9 cellular contexts compared by ENCODE assay signal in the genomic region with DNA sequence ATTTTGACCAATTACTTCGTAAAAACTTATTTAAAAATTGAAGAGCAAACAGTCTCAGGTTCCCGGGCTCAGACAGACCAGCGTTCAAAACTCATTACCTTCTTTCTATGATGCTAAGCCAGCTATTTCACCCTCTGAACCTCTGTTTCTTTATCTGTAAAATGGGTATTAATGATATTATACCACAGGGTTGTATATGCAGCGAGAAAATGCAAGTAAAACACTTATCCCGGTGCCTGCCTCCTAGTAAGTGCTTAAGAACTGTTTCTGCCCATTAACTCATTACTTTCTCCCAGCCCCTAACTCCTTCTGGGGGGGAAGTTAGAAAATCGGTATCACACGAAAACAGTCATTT. TPM values are rescaled to one million over a fixed set of nuclear protein-coding genes. Genes with fewer than 3 reads are reported as not detected.
DNase-seq lines count a peak whose midpoint lies in the region; ATAC-seq and TF ChIP-seq lines count a peak whose summit lies in the region.
"Had no signal": no experiment of that assay in that cellular context is flagged by ENCODE, and none has a peak within 500 bp of the region (broad histone marks: within the 10 kb centered on the region; RNA-seq: fewer than 3 reads in every experiment).

No MANE protein-coding gene starts in this region.

- TF ChIP-seq CTCF in Panc1 (IDR thresholded peaks at IDR 0.05) (no peak), endothelial cell (IDR thresholded peaks at IDR 0.05; ENCODE audit: unreplicated experiment) (no peak), ovary (IDR thresholded peaks at IDR 0.05) (no peak)

- H3K4me3 ChIP-seq in CD8-positive, alpha-beta memory T cell (ENCODE audit: low read length): peak overlapping the region; percentile 95
- H3K4me3 ChIP-seq in Panc1 (ENCODE audit: low read depth in 2 of 2, low read length in 2 of 2) (peak overlapping the region; percentile 63 to 90), ovary (peak overlapping the region; percentile 86)

- no peaks in the 10 kb centered on the region for H3K36me3 ChIP-seq in CD8-positive, alpha-beta memory T cell (ENCODE audit: insufficient read depth, low read length)
- no peaks in the 10 kb centered on the region for H3K36me3 ChIP-seq in Panc1 (ENCODE audit: control insufficient read depth, insufficient read depth, low read length)
- no peaks in the 10 kb centered on the region for H3K36me3 ChIP-seq in ovary

- WGBS in ovary, 3 donors: 30 to 32% (median 32%) methylated on average over 7 of the region's 7 CpGs

- no peak for ATAC-seq in Panc1
- no peak for ATAC-seq in HG02981 (IDR thresholded peaks at IDR 0.05; ENCODE audit: unreplicated experiment)
- no peak for ATAC-seq in HG03159 (IDR thresholded peaks at IDR 0.05; ENCODE audit: unreplicated experiment)

- peaks cover 0 to 3% (median 0%) of the 10 kb centered on the region in 3 donors for H3K36me3 Mint-ChIP-seq in CD8-positive, alpha-beta memory T cell
- H3K36me3 Mint-ChIP-seq in endothelial cell (ENCODE audit: low read depth, unreplicated experiment): peaks cover 6% of the 10 kb centered on the region

- no peak for TF ChIP-seq POLR2A in ovary (IDR thresholded peaks at IDR 0.05)

- POLR2A ChIA-PET in CD8-positive, alpha-beta memory T cell (lab: Charles Lee): no interaction called here
- POLR2A ChIA-PET in Panc1 (lab: Charles Lee): no interaction called here

- peaks cover 26 to 59% (median 43%) of the 10 kb centered on the region in 3 donors for H3K4me1 Mint-ChIP-seq in CD8-positive, alpha-beta memory T cell
- H3K4me1 Mint-ChIP-seq in endothelial cell (ENCODE audit: unreplicated experiment): peaks cover 15% of the 10 kb centered on the region

- H3K9me3 ChIP-seq in CD8-positive, alpha-beta memory T cell (ENCODE audit: low read length): no peaks in the 10 kb centered on the region
- H3K9me3 ChIP-seq in Panc1 (ENCODE audit: control insufficient read depth, insufficient read depth, low read depth, low read length) (no peaks in the 10 kb centered on the region), ovary (no peaks in the 10 kb centered on the region)

- peak; percentile 23 for TF ChIP-seq EP300 in ovary (IDR thresholded peaks at IDR 0.05)

- H3K4me1 ChIP-seq in CD8-positive, alpha-beta memory T cell (ENCODE audit: insufficient read depth, low read length): peaks cover 3% of the 10 kb centered on the region
- H3K4me1 ChIP-seq in Panc1 (ENCODE audit: control insufficient read depth, insufficient read depth, low read length): peaks cover 40% of the 10 kb centered on the region
- H3K4me1 ChIP-seq in ovary (ENCODE audit: insufficient read depth): peaks cover 5% of the 10 kb centered on the region
- H3K4me1 ChIP-seq: foreskin keratinocyte had no signal

- no peaks in the 10 kb centered on the region for H3K9me3 Mint-ChIP-seq in CD8-positive, alpha-beta memory T cell
- H3K9me3 Mint-ChIP-seq in endothelial cell (ENCODE audit: unreplicated experiment): no peaks in the 10 kb centered on the region

- peaks cover 0 to 10% of the 10 kb centered on the region in 2 donors for H3K27me3 Mint-ChIP-seq in CD8-positive, alpha-beta memory T cell
- peaks cover 6% of the 10 kb centered on the region for H3K27me3 Mint-ChIP-seq in endothelial cell (ENCODE audit: unreplicated experiment)

- peak overlapping the region; percentile 88 to 100 (median 96) for H3K4me3 Mint-ChIP-seq in CD8-positive, alpha-beta memory T cell
- H3K4me3 Mint-ChIP-seq in endothelial cell (ENCODE audit: unreplicated experiment): peak overlapping the region; percentile 99

- H3K27ac ChIP-seq in CD8-positive, alpha-beta memory T cell (ENCODE audit: low read depth, low read length): peak overlapping the region; percentile 74
- H3K27ac ChIP-seq in Panc1 (ENCODE audit: low read length) (peak overlapping the region; percentile 89), ovary (peak overlapping the region in 1 of 2 donors; percentile 56)

- in situ Hi-C loops in Panc1 (cut with HindIII; ENCODE audit: low pct_unique_long_range_greater_than_20kb, low sequenced_read_pairs): no loop called here

- no TSS peak for BruUV-seq in Panc1 (replicated peaks; lab: Mats Ljungman, UMichigan)

- H3K27ac Mint-ChIP-seq in CD8-positive, alpha-beta memory T cell: peak overlapping the region; percentile 89 to 100 (median 98)
- H3K27ac Mint-ChIP-seq in endothelial cell (ENCODE audit: unreplicated experiment): peak overlapping the region; percentile 52

- H3K27me3 ChIP-seq in CD8-positive, alpha-beta memory T cell (ENCODE audit: insufficient read depth, low read length, poor library complexity, severe bottlenecking): no peaks in the 10 kb centered on the region
- H3K27me3 ChIP-seq in Panc1 (ENCODE audit: control insufficient read depth, insufficient read depth, low read length) (no peaks in the 10 kb centered on the region), ovary (no peaks in the 10 kb centered on the region)
- H3K27me3 ChIP-seq: foreskin keratinocyte had no signal

- CTCF ChIA-PET in CD8-positive, alpha-beta memory T cell (lab: Charles Lee): no interaction called here
- CTCF ChIA-PET in Panc1 (lab: Charles Lee): interaction anchor here (0.6 kb wide), 1 partner anchor 10 kb away, joined by 3 read pairs; no protein-coding TSS in a partner anchor

- intact Hi-C loops in Panc1 (cut with micrococcal nuclease; ENCODE audit: unreplicated experiment): no loop called here
- intact Hi-C loops in ovary (cut with DNase I): loop anchor here in 1 of 4 donors (5.0 kb wide), 1 partner anchor 217 kb away; the partner anchor contains the start of gene SAMD4B

- no peak for DNase-seq in CD8-positive, alpha-beta memory T cell
- DNase-seq in Panc1 (ENCODE audit: low read depth, low spot score) (no peak), endothelial cell (ENCODE audit: low spot score) (no peak), ovary (no peak), kidney tubule cell (ENCODE audit: low spot score) (no peak), HuH-7 (ENCODE audit: low spot score) (no peak)

RNA-seq across cellular contexts. Expression of gene PAK4, which starts 0.4 kb away (rescaled TPM):
- 10 to 100 TPM; 21.3 to 21.8 TPM for total RNA-seq in CD8-positive, alpha-beta memory T cell
- 1.8 TPM for polyA plus RNA-seq in CD8-positive, alpha-beta memory T cell
- 311 TPM for total RNA-seq in Panc1 (2021; ENCODE audit: unreplicated experiment)
- polyA plus RNA-seq in Panc1 (2012; ENCODE audit: insufficient read length): 362 TPM
- 48.8 TPM for total RNA-seq in endothelial cell (ENCODE audit: unreplicated experiment)
- total RNA-seq in ovary: 10 to 100 TPM; 10.4 to 62.2 (median 35.4) TPM
- polyA plus RNA-seq in ovary: 10 to 100 TPM; 11.6 to 35.7 TPM

RNA-seq across cellular contexts. Expression of gene ACP7, which starts 41.0 kb away (rescaled TPM):
- not detected for total RNA-seq in CD8-positive, alpha-beta memory T cell
- 0.22 TPM for polyA plus RNA-seq in CD8-positive, alpha-beta memory T cell
- total RNA-seq in Panc1 (2021; ENCODE audit: unreplicated experiment): 10.3 TPM
- polyA plus RNA-seq in Panc1 (2012; ENCODE audit: insufficient read length): 8.1 TPM
- 0.46 TPM for total RNA-seq in endothelial cell (ENCODE audit: unreplicated experiment)
- not detected for total RNA-seq in ovary
- not detected for polyA plus RNA-seq in ovary
